Comparison of ENCODE assay signal across 1 cellular context in genomic region chr15:74778599-74778970, GRCh38.
TF ChIP-seq lines count a peak whose summit lies in the region.

No MANE protein-coding gene starts in this region.

TF ChIP-seq in K562, 482 proteins besides CTCF, POLR2A, EP300 and RAD21:
- TF ChIP-seq NCOR1 (IDR thresholded peaks at IDR 0.05): 0 out of 2 replicates have a peak, but pooled peaks have one; percentile 40
- TF ChIP-seq ZBTB7A (IDR thresholded peaks at IDR 0.05; ENCODE audit: borderline replicate concordance, control insufficient read depth, low read depth, low read length): peak; percentile 65; the same call in 1 of the 2 replicates
- TF ChIP-seq ZNF175 (CRISPR knock-in tag; IDR thresholded peaks at IDR 0.05; ENCODE audit: low read depth): no peak
- peak; percentile 36; the same call in 1 of the 2 replicates for TF ChIP-seq SMARCE1 (IDR thresholded peaks at IDR 0.05)
- peak; percentile 31; the same call in 1 of the 2 replicates for TF ChIP-seq SMARCA4 (IDR thresholded peaks at IDR 0.05)
- TF ChIP-seq DPF2 (IDR thresholded peaks at IDR 0.05): peak; percentile 56; the same call in 1 of the 2 replicates
- peak; percentile 52 for TF ChIP-seq TCF3 (CRISPR knock-in tag; IDR thresholded peaks at IDR 0.05)
- TF ChIP-seq ARID1B (IDR thresholded peaks at IDR 0.05): peak; percentile 42; the same call in 1 of the 2 replicates
- no peak for TF ChIP-seq U2AF1 (optimal IDR thresholded peaks at IDR 0.05; ENCODE audit: low read depth, low read length)
- peak; percentile 62 for TF ChIP-seq CBFA2T2 (conservative IDR thresholded peaks at IDR 0.05)
- peak; percentile 27 for TF ChIP-seq EGR1 (conservative IDR thresholded peaks at IDR 0.05)
- TF ChIP-seq RNF219 (CRISPR knock-in tag; IDR thresholded peaks at IDR 0.05): no peak
- 0 out of 2 replicates have a peak, but pooled peaks have one; percentile 17 for TF ChIP-seq TEAD4 (IDR thresholded peaks at IDR 0.05; ENCODE audit: low read length)
- TF ChIP-seq TEAD4 (CRISPR knock-in tag; IDR thresholded peaks at IDR 0.05; ENCODE audit: borderline replicate concordance): no peak
- peak; percentile 83 for TF ChIP-seq CBFA2T3 (IDR thresholded peaks at IDR 0.05)
- no peak for TF ChIP-seq BCL6 (CRISPR knock-in tag; IDR thresholded peaks at IDR 0.05)
- 0 out of 2 replicates have a peak, but pooled peaks have one; percentile 33 for TF ChIP-seq NFIC (IDR thresholded peaks at IDR 0.05)
- TF ChIP-seq HDAC1 (IDR thresholded peaks at IDR 0.05): 0 out of 4 replicates have a peak, but pooled peaks of 1 of the 2 experiments have one; percentile 19
- TF ChIP-seq TAL1 (IDR thresholded peaks at IDR 0.05): peak; percentile 47; the same call in 1 of the 2 replicates
- no peak for TF ChIP-seq ARNT (IDR thresholded peaks at IDR 0.05)
